ENCODE assay signal across 13 cellular contexts in genomic region chr16:24976971-24977672, GRCh38. TPM values are rescaled to one million over a fixed set of nuclear protein-coding genes. Genes with fewer than 3 reads are reported as not detected.
DNase-seq lines count a peak whose midpoint lies in the region; ATAC-seq and TF ChIP-seq lines count a peak whose summit lies in the region.
"Had no signal": no experiment of that assay in that cellular context is flagged by ENCODE, and none has a peak within 500 bp of the region (broad histone marks: within the 10 kb centered on the region; RNA-seq: fewer than 3 reads in every experiment).

No MANE protein-coding gene starts in this region.

- H3K9me3 Mint-ChIP-seq in MCF 10A (ENCODE audit: unreplicated experiment) = no peaks in the 10 kb centered on the region
- H3K9me3 Mint-ChIP-seq: neural progenitor cell had no signal

- in situ Hi-C loops in mammary epithelial cell (cut with MboI; ENCODE audit: low sequenced_read_pairs in 2 of 2) (no loop called here), transverse colon (cut with MboI; ENCODE audit: low pct_ligation_motif_present in 1 of 4, low pct_unique_long_range_greater_than_20kb in 1 of 4, low sequenced_read_pairs in 3 of 4) (no loop called here)

- H3K27ac Mint-ChIP-seq in MCF 10A (ENCODE audit: low read depth, unreplicated experiment) = peak overlapping the region; percentile 74

- H3K4me2 ChIP-seq in mammary epithelial cell (ENCODE audit: insufficient read depth, low read depth, low read length) = no peak overlapping the region
- H3K4me2 ChIP-seq: neural progenitor cell had no signal

- H3K36me3 ChIP-seq in mammary epithelial cell (ENCODE audit: insufficient read depth, low read length) = peaks cover 8% of the 10 kb centered on the region
- peaks cover 0 to 26% of the 10 kb centered on the region in 2 donors for H3K36me3 ChIP-seq in adrenal gland (replicated peaks in 1 of 2)
- peaks cover 55% of the 10 kb centered on the region for H3K36me3 ChIP-seq in mesodermal cell (ENCODE audit: control insufficient read depth, insufficient read depth, low read length)
- peaks cover 0 to 20% (median 6%) of the 10 kb centered on the region in 4 donors for H3K36me3 ChIP-seq in transverse colon
- H3K36me3 ChIP-seq: neural progenitor cell had no signal

- ATAC-seq in HG02763 (IDR thresholded peaks at IDR 0.05; ENCODE audit: unreplicated experiment) = no peak
- ATAC-seq: K562 had no signal

- 82% methylated on average over 14 of the region's 16 CpGs for WGBS in mammary epithelial cell (ENCODE audit: low coverage, missing lambda C conversion rate)
- 78 to 89% (median 80%) methylated on average over 16 of the region's 16 CpGs for WGBS in adrenal gland, 4 donors
- WGBS in mesodermal cell (ENCODE audit: insufficient coverage in 2 of 2), 2 experiments = 96 to 99% methylated on average over 15 of the region's 16 CpGs
- WGBS in transverse colon (ENCODE audit: low coverage in 1 of 2), 2 donors = 90 to 92% methylated on average over 6 to 16 of the region's 16 CpGs

- H3K36me3 Mint-ChIP-seq in MCF 10A (ENCODE audit: insufficient read depth, unreplicated experiment) = peaks cover 31% of the 10 kb centered on the region

- H3K4me1 Mint-ChIP-seq in MCF 10A (ENCODE audit: insufficient read depth, unreplicated experiment) = peaks cover 29% of the 10 kb centered on the region

- H3K9me3 ChIP-seq in mammary epithelial cell (replicated peaks; ENCODE audit: insufficient read depth, low read length) (no peaks in the 10 kb centered on the region), adrenal gland (replicated peaks in 1 of 3) (no peaks in the 10 kb centered on the region), mesodermal cell (ENCODE audit: control insufficient read depth, low read length) (no peaks in the 10 kb centered on the region), transverse colon (no peaks in the 10 kb centered on the region)

- H3K4me3 Mint-ChIP-seq in MCF 10A (ENCODE audit: unreplicated experiment) = no peak overlapping the region
- H3K4me3 Mint-ChIP-seq: neural progenitor cell had no signal

- CTCF ChIA-PET in MCF 10A (lab: Yijun Ruan, JAX) = interaction anchor here (1.5 to 1.9 kb wide), 3 partner anchors 12 to 143 kb away, joined by 5 to 12 read pairs (median 10); no protein-coding TSS in a partner anchor
- CTCF ChIA-PET in mammary epithelial cell (lab: Charles Lee; ENCODE audit: low non-redundant PET) = no interaction called here

- H3K27me3 Mint-ChIP-seq in MCF 10A (ENCODE audit: insufficient read depth, unreplicated experiment) = no peaks in the 10 kb centered on the region

- H3K4me1 ChIP-seq in mammary epithelial cell (ENCODE audit: insufficient read depth, low read length) = peaks cover 27% of the 10 kb centered on the region
- H3K4me1 ChIP-seq in adrenal gland (replicated peaks in 1 of 2) = peaks cover 0 to 49% of the 10 kb centered on the region in 2 donors
- peaks cover 40% of the 10 kb centered on the region for H3K4me1 ChIP-seq in mesodermal cell (ENCODE audit: control insufficient read depth, insufficient read depth, low read length, poor library complexity, severe bottlenecking)
- peaks cover 3 to 43% (median 13%) of the 10 kb centered on the region in 4 donors for H3K4me1 ChIP-seq in transverse colon
- H3K4me1 ChIP-seq: neural progenitor cell had no signal

- dilution Hi-C loops in mammary epithelial cell (cut with HindIII; ENCODE audit: low sequenced_read_pairs) = no loop called here

- no peak for TF ChIP-seq EP300 in transverse colon (IDR thresholded peaks at IDR 0.05; ENCODE audit: low read depth)

- H3K4me3 ChIP-seq in mammary epithelial cell (replicated peaks in 1 of 3; ENCODE audit: insufficient read depth in 1 of 3, low read depth in 2 of 3, low read length in 3 of 3) = no peak overlapping the region
- no peak overlapping the region for H3K4me3 ChIP-seq in adrenal gland
- no peak overlapping the region for H3K4me3 ChIP-seq in mesodermal cell (ENCODE audit: extremely low read depth, insufficient read depth, low read length, poor library complexity, severe bottlenecking)
- H3K4me3 ChIP-seq in transverse colon = no peak overlapping the region
- H3K4me3 ChIP-seq: K562, neural progenitor cell had no signal

- no peak overlapping the region for H2AFZ ChIP-seq in mammary epithelial cell (ENCODE audit: low read depth, low read length)
- H2AFZ ChIP-seq: neural progenitor cell had no signal

- peaks cover 40% of the 10 kb centered on the region for H3K79me2 ChIP-seq in mammary epithelial cell (ENCODE audit: insufficient read depth, low read length)

- DNase-seq in MCF 10A (ENCODE audit: unreplicated experiment) (no peak), mammary epithelial cell (no peak), adrenal gland (peak in 1 of 7 donors; percentile 56), transverse colon (no peak), medulla oblongata (ENCODE audit: extremely low spot score) (no peak)
- DNase-seq in activated naive CD4-positive, alpha-beta T cell (lab: John Stamatoyannopoulos, UW) = no peak
- DNase-seq: activated CD8-positive, alpha-beta memory T cell treated with anti-CD3 and anti-CD28 coated beads, Interleukin-2, amount 50 U/mL, for 4 hours; NCI-H2107; stimulated activated naive CD4-positive, alpha-beta T cell had no signal

- POLR2A ChIA-PET in MCF 10A (lab: Yijun Ruan, JAX) = interaction anchor here (0.6 to 3.3 kb wide), 2 partner anchors 11 to 86 kb away, joined by 4 to 34 read pairs; no protein-coding TSS in a partner anchor

- H3K9ac ChIP-seq in mammary epithelial cell (ENCODE audit: insufficient read depth, low read length) = no peak overlapping the region
- H3K9ac ChIP-seq: neural progenitor cell had no signal

- BruUV-seq in MCF 10A (replicated peaks; lab: Mats Ljungman, UMichigan) (no TSS peak), mammary epithelial cell (replicated peaks; lab: Mats Ljungman, UMichigan) (no TSS peak)

- no peaks in the 10 kb centered on the region for H4K20me1 ChIP-seq in mammary epithelial cell (ENCODE audit: insufficient read depth, low read length)

- no peak overlapping the region for H3K27ac ChIP-seq in mammary epithelial cell (ENCODE audit: insufficient read depth, low read depth, low read length)
- H3K27ac ChIP-seq in adrenal gland = peak overlapping the region in 4 of 5 donors; percentile 23 to 81 (median 47)
- peak overlapping the region; percentile 84 for H3K27ac ChIP-seq in mesodermal cell (ENCODE audit: low read depth, low read length, severe bottlenecking)
- H3K27ac ChIP-seq in transverse colon = peak overlapping the region; percentile 12 to 58 (median 35)
- H3K27ac ChIP-seq: neural progenitor cell had no signal

- TF ChIP-seq CTCF in MCF 10A (IDR thresholded peaks at IDR 0.05; ENCODE audit: unreplicated experiment) = no peak
- TF ChIP-seq CTCF in mammary epithelial cell (conservative IDR thresholded peaks at IDR 0.05 in 1 of 2, IDR thresholded peaks at IDR 0.05 in 1 of 2; ENCODE audit: extremely low read depth in 1 of 2, insufficient read depth in 1 of 2, low read depth in 1 of 2, low read length in 2 of 2) = no peak
- no peak for TF ChIP-seq CTCF in adrenal gland (IDR thresholded peaks at IDR 0.05)
- no peak for TF ChIP-seq CTCF in transverse colon (IDR thresholded peaks at IDR 0.05)

- H3K27me3 ChIP-seq in mammary epithelial cell (ENCODE audit: insufficient read depth, low read length) = no peaks in the 10 kb centered on the region
- H3K27me3 ChIP-seq in adrenal gland = no peaks in the 10 kb centered on the region
- H3K27me3 ChIP-seq in transverse colon = no peaks in the 10 kb centered on the region
- H3K27me3 ChIP-seq: neural progenitor cell had no signal

- TF ChIP-seq POLR2A in adrenal gland (IDR thresholded peaks at IDR 0.05) (no peak), transverse colon (IDR thresholded peaks at IDR 0.05) (no peak)

- intact Hi-C loops in MCF 10A (cut with micrococcal nuclease) (no loop called here), mammary epithelial cell (cut with micrococcal nuclease) (loop anchor here (5.0 kb wide), 1 partner anchor 40 kb away; the partner anchor contains the start of gene ARHGAP17), adrenal gland (cut with DNase I) (no loop called here), transverse colon (cut with DNase I; ENCODE audit: low total_unique reads) (loop anchor here (5.0 kb wide), 1 partner anchor 300 kb away; no protein-coding TSS in a partner anchor)

RNA-seq across cellular contexts. Expression of gene ARHGAP17, which starts 38.0 kb away (rescaled TPM):
- total RNA-seq in MCF 10A (2022) (50.0 and 52.2 TPM in 2 replicates), mammary epithelial cell (10 to 100 TPM; 11.2 to 45.5 TPM), adrenal gland (100 to 1,000 TPM in 1 of 8 donors, 10 to 100 TPM in 7; 42.7 to 105 (median 71.0) TPM), transverse colon (100 to 1,000 TPM in 3 of 4 donors, 10 to 100 TPM in 1; 60.9 to 141 (median 102) TPM)
- polyA plus RNA-seq in mammary epithelial cell (10.4 TPM), adrenal gland (100 to 1,000 TPM in 1 of 3 donors, 10 to 100 TPM in 2; 84.3 to 103 (median 87.3) TPM)
- polyA minus RNA-seq in mammary epithelial cell = 93.1 TPM
- 56.0 TPM for polyA plus RNA-seq in mesodermal cell (2013, experiment 1 of 2)
- polyA plus RNA-seq in mesodermal cell (2013, experiment 2 of 2) = 50.6 TPM

Comparison
In these comparisons a context has a peak if more than half of its experiments do, and no peak if none do; other contexts are left out.
1. intact Hi-C loops: an anchor here in mammary epithelial cell (5.0 kb wide) and transverse colon (5.0 kb wide); none called in MCF 10A and adrenal gland.